Comparison of ENCODE assay signal across 25 cellular contexts in genomic region chr10:132196178-132197113, GRCh38. TPM values are rescaled to one million over a fixed set of nuclear protein-coding genes. Genes with fewer than 3 reads are reported as not detected.
DNase-seq lines count a peak whose midpoint lies in the region; ATAC-seq and TF ChIP-seq lines count a peak whose summit lies in the region.
"Had no signal": no experiment of that assay in that cellular context is flagged by ENCODE, and none has a peak within 500 bp of the region (broad histone marks: within the 10 kb centered on the region; RNA-seq: fewer than 3 reads in every experiment).

No MANE protein-coding gene starts in this region.

- H3K27ac Mint-ChIP-seq in chondrocyte (ENCODE audit: unreplicated experiment), result no peak overlapping the region
- H3K27ac Mint-ChIP-seq in CD4-positive, alpha-beta T cell, result no peak overlapping the region
- H3K27ac Mint-ChIP-seq: CD8-positive, alpha-beta T cell; IgD-negative memory B cell had no signal

- no peak for TF ChIP-seq POLR2A in Peyer's patch (IDR thresholded peaks at IDR 0.05)

- no peak overlapping the region for H3K4ac ChIP-seq in neuronal stem cell (ENCODE audit: low read length)

- TF ChIP-seq CTCF in left ventricle myocardium inferior (IDR thresholded peaks at IDR 0.05; ENCODE audit: borderline replicate concordance) (no peak), chondrocyte (IDR thresholded peaks at IDR 0.05) (no peak), Peyer's patch (IDR thresholded peaks at IDR 0.05) (no peak)
- no peak for TF ChIP-seq CTCF in CD4-positive, alpha-beta T cell (IDR thresholded peaks at IDR 0.05)

- DNase-seq in left ventricle myocardium superior (peak; percentile 26), left ventricle myocardium inferior (no peak), chondrocyte (ENCODE audit: low spot score) (peak; percentile 81), neuronal stem cell (ENCODE audit: low spot score) (no peak), DMS114 treated with DMSO at 0.1 percent for 48 hours (lab: John Stamatoyannopoulos, UW; ENCODE audit: unreplicated experiment) (no peak), Peyer's patch (no peak)
- no peak for DNase-seq in CD4-positive, alpha-beta T cell
- DNase-seq: C1 segment of cervical spinal cord; Caco-2; CD8-positive, alpha-beta T cell; DMS79; EL; GDM1; NCI-H1048; NCI-H1417; NCI-H1694; NCI-H2029 treated with DMSO at 0.1 percent for 48 hours; NCI-H526 treated with DMSO at 0.1 percent for 48 hours; SJCRH30 had no signal

- H3K4me3 ChIP-seq in left ventricle myocardium inferior (no peak overlapping the region), neuronal stem cell (ENCODE audit: low read length in 2 of 2) (peak overlapping the region in 1 of 2 donors; percentile 25), Peyer's patch (no peak overlapping the region)
- H3K4me3 ChIP-seq: A549, GM12878, SJCRH30 had no signal

- peaks cover 15% of the 10 kb centered on the region for H3K36me3 ChIP-seq in left ventricle myocardium inferior
- H3K36me3 ChIP-seq in neuronal stem cell (replicated peaks in 1 of 2; ENCODE audit: control insufficient read depth in 2 of 2, insufficient read depth in 2 of 2, low read length in 2 of 2), result peaks cover 41 to 97% of the 10 kb centered on the region in 2 donors
- H3K36me3 ChIP-seq in Peyer's patch, result no peaks in the 10 kb centered on the region
- H3K36me3 ChIP-seq: SJCRH30 had no signal

- H4K8ac ChIP-seq in neuronal stem cell (ENCODE audit: low read depth, low read length), result no peak overlapping the region

- no peak overlapping the region for H3K4me3 Mint-ChIP-seq in chondrocyte (ENCODE audit: unreplicated experiment)
- H3K4me3 Mint-ChIP-seq in CD4-positive, alpha-beta T cell, result no peak overlapping the region
- H3K4me3 Mint-ChIP-seq: CD8-positive, alpha-beta T cell; IgD-negative memory B cell had no signal

- H2BK5ac ChIP-seq in neuronal stem cell (ENCODE audit: low read length), result no peak overlapping the region

- no peak overlapping the region for H3K18ac ChIP-seq in neuronal stem cell (ENCODE audit: low read length)

- peak overlapping the region; percentile 32 for H3K9ac ChIP-seq in neuronal stem cell (ENCODE audit: low read depth, low read length, poor library complexity)

- H3K4me1 Mint-ChIP-seq in chondrocyte (ENCODE audit: low read depth), result peaks cover 3% of the 10 kb centered on the region
- H3K4me1 Mint-ChIP-seq in CD4-positive, alpha-beta T cell (ENCODE audit: low read depth), result no peaks in the 10 kb centered on the region
- H3K4me1 Mint-ChIP-seq: IgD-negative memory B cell had no signal

- no CpG with 5 or more reads among the region's 30 CpGs for WGBS in neuronal stem cell (ENCODE audit: extremely low coverage in 2 of 2, insufficient read length in 2 of 2, insufficient replicate concordance in 1 of 2), 2 donors

- H3K4me1 ChIP-seq in left ventricle myocardium inferior (peaks cover 22% of the 10 kb centered on the region), neuronal stem cell (ENCODE audit: control insufficient read depth in 2 of 2, insufficient read depth in 1 of 2, low read depth in 1 of 2, low read length in 2 of 2) (no peaks in the 10 kb centered on the region), Peyer's patch (no peaks in the 10 kb centered on the region)
- H3K4me1 ChIP-seq: A549, Caco-2, SJCRH30 had no signal

- no peak overlapping the region for H2BK120ac ChIP-seq in neuronal stem cell (ENCODE audit: low read depth, low read length)

- peaks cover 7% of the 10 kb centered on the region for H3K79me1 ChIP-seq in neuronal stem cell (ENCODE audit: low read depth, low read length)

- H3K23ac ChIP-seq in neuronal stem cell (ENCODE audit: low read depth, low read length, poor library complexity), result peak overlapping the region; percentile 48

- no peak overlapping the region for H2BK15ac ChIP-seq in neuronal stem cell (ENCODE audit: low read length)

- H3K14ac ChIP-seq in neuronal stem cell (ENCODE audit: low read length), result no peak overlapping the region

- no peaks in the 10 kb centered on the region for H3K27me3 ChIP-seq in left ventricle myocardium inferior (ENCODE audit: low read depth)
- no peaks in the 10 kb centered on the region for H3K27me3 ChIP-seq in neuronal stem cell (ENCODE audit: control insufficient read depth in 3 of 3, insufficient read depth in 3 of 3, low read depth in 1 of 3, low read length in 3 of 3)
- H3K27me3 ChIP-seq in Peyer's patch, result no peaks in the 10 kb centered on the region
- H3K27me3 ChIP-seq in CD4-positive, alpha-beta T cell (ENCODE audit: control insufficient read depth, insufficient read depth, low read length), result no peaks in the 10 kb centered on the region
- H3K27me3 ChIP-seq: SJCRH30 had no signal

- no peak overlapping the region for H3K4me2 ChIP-seq in neuronal stem cell (ENCODE audit: insufficient read depth, low read length, poor library complexity, severe bottlenecking)
- H3K4me2 ChIP-seq: A549 had no signal

- no peak overlapping the region for H2AK5ac ChIP-seq in neuronal stem cell (ENCODE audit: low read depth, low read length)

- no peaks in the 10 kb centered on the region for H3K27me3 Mint-ChIP-seq in chondrocyte (ENCODE audit: low read depth)
- H3K27me3 Mint-ChIP-seq in CD4-positive, alpha-beta T cell, result peaks cover 9% of the 10 kb centered on the region

- H3K9me3 Mint-ChIP-seq in chondrocyte (ENCODE audit: low read depth), result no peaks in the 10 kb centered on the region
- H3K9me3 Mint-ChIP-seq in CD4-positive, alpha-beta T cell, result no peaks in the 10 kb centered on the region
- H3K9me3 Mint-ChIP-seq: CD8-positive, alpha-beta T cell; IgD-negative memory B cell had no signal

- POLR2A ChIA-PET in CD4-positive, alpha-beta T cell (lab: Charles Lee), result no interaction called here

- H3K9me3 ChIP-seq in left ventricle myocardium inferior (replicated peaks), result no peaks in the 10 kb centered on the region
- H3K9me3 ChIP-seq in neuronal stem cell (replicated peaks in 1 of 2; ENCODE audit: control insufficient read depth in 2 of 2, insufficient read depth in 1 of 2, low read depth in 1 of 2, low read length in 2 of 2), result no peaks in the 10 kb centered on the region
- H3K9me3 ChIP-seq in Peyer's patch, result no peaks in the 10 kb centered on the region
- H3K9me3 ChIP-seq in CD4-positive, alpha-beta T cell (ENCODE audit: control insufficient read depth, low read length), result no peaks in the 10 kb centered on the region
- H3K9me3 ChIP-seq: A549, Caco-2, SJCRH30 had no signal

- intact Hi-C loops in left ventricle myocardium superior (cut with micrococcal nuclease) (no loop called here), left ventricle myocardium inferior (cut with micrococcal nuclease) (no loop called here)
- intact Hi-C loops in CD4-positive, alpha-beta T cell (cut with DNase I, micrococcal nuclease), result no loop called here

- H3K27ac ChIP-seq in left ventricle myocardium inferior (replicated peaks), result no peak overlapping the region
- H3K27ac ChIP-seq in neuronal stem cell (replicated peaks; ENCODE audit: low read length), result no peak overlapping the region
- H3K27ac ChIP-seq in Peyer's patch, result no peak overlapping the region
- H3K27ac ChIP-seq in CD4-positive, alpha-beta T cell (ENCODE audit: low read depth, low read length), result no peak overlapping the region
- H3K27ac ChIP-seq: A549, HL-60, SJCRH30 had no signal

- ATAC-seq in left ventricle myocardium superior, result no peak
- no peak for ATAC-seq in CD4-positive, alpha-beta T cell (ENCODE audit: poor library complexity)
- ATAC-seq: A549; CD8-positive, alpha-beta T cell; GM12878; Panc1; SK-N-SH treated with all-trans-retinoic acid at 6 μM for 48 hours had no signal

- no peak overlapping the region for H2BK12ac ChIP-seq in neuronal stem cell (ENCODE audit: low read length)

- CTCF ChIA-PET in CD4-positive, alpha-beta T cell (lab: Charles Lee), result interaction anchor here (0.6 kb wide), 1 partner anchor 66 kb away, joined by 3 read pairs; no protein-coding TSS in a partner anchor

- H2AFZ ChIP-seq in neuronal stem cell (ENCODE audit: low read length), result no peak overlapping the region

- no peak overlapping the region for H4K91ac ChIP-seq in neuronal stem cell (ENCODE audit: low read depth, low read length, poor library complexity)

- H3K36me3 Mint-ChIP-seq in chondrocyte (ENCODE audit: low read depth), result peaks cover 8% of the 10 kb centered on the region
- H3K36me3 Mint-ChIP-seq in CD4-positive, alpha-beta T cell (ENCODE audit: low read depth), result no peaks in the 10 kb centered on the region
- H3K36me3 Mint-ChIP-seq: CD8-positive, alpha-beta T cell; IgD-negative memory B cell had no signal

RNA-seq across cellular contexts. Expression of gene DPYSL4, which starts 9.7 kb away (rescaled TPM):
- 45.2 TPM for total RNA-seq in left ventricle myocardium superior
- total RNA-seq in left ventricle myocardium inferior, result 42.8 TPM
- total RNA-seq in chondrocyte, result 19.9 to 37.6 TPM (median 35.2 TPM) in 3 replicates
- polyA plus RNA-seq in neuronal stem cell (2013, experiment 1 of 2), result 27.1 TPM
- 25.4 TPM for polyA plus RNA-seq in neuronal stem cell (2013, experiment 2 of 2)
- under 1 TPM in 1 of 4 donors, not detected in 3; 0.27 TPM for total RNA-seq in Peyer's patch
- under 1 TPM; 0.64 to 0.96 TPM for total RNA-seq in CD4-positive, alpha-beta T cell
- total RNA-seq: Caco-2, SJCRH30 had no signal
- polyA plus RNA-seq: IgD-negative memory B cell had no signal

Comparison
In these comparisons a context has a peak if more than half of its experiments do, and no peak if none do; other contexts are left out.
1. DNase-seq: peak in left ventricle myocardium superior (single experiment) and chondrocyte (single experiment); none in left ventricle myocardium inferior (single experiment), neuronal stem cell (single experiment), DMS114 treated with DMSO at 0.1 percent for 48 hours (single experiment), Peyer's patch (0 of 3) and CD4-positive, alpha-beta T cell (0 of 10).
2. RNA of gene DPYSL4, which starts 9.7 kb away (total RNA-seq): 45.2 TPM in left ventricle myocardium superior (single experiment), 42.8 TPM in left ventricle myocardium inferior (single experiment) and 19.9 to 37.6 TPM in chondrocyte; 0.64 to 0.96 TPM in CD4-positive, alpha-beta T cell and 0.27 TPM in Peyer's patch; every median in the first group is over 10 times any median in the second.